Comparison of ENCODE assay signal across 14 cellular contexts in genomic region chr14:64649383-64649998, GRCh38. TPM values are rescaled to one million over a fixed set of nuclear protein-coding genes. Genes with fewer than 3 reads are reported as not detected.
DNase-seq lines count a peak whose midpoint lies in the region; ATAC-seq and TF ChIP-seq lines count a peak whose summit lies in the region.
"Had no signal": no experiment of that assay in that cellular context is flagged by ENCODE, and none has a peak within 500 bp of the region (broad histone marks: within the 10 kb centered on the region; RNA-seq: fewer than 3 reads in every experiment).

No MANE protein-coding gene starts in this region.

- no peaks in the 10 kb centered on the region for H3K36me3 ChIP-seq in gastroesophageal sphincter
- no peaks in the 10 kb centered on the region for H3K36me3 ChIP-seq in thymus (ENCODE audit: control insufficient read depth, insufficient read depth)
- H3K36me3 ChIP-seq: neural progenitor cell had no signal

- peak; percentile 27 for DNase-seq in SKM-1 treated with dmso at 0.1 percent for 144 hours (lab: John Stamatoyannopoulos, UW; ENCODE audit: unreplicated experiment)
- DNase-seq in SKM-1 (lab: John Stamatoyannopoulos, UW; ENCODE audit: unreplicated experiment), result no peak
- peak; percentile 68 for DNase-seq in NCI-H2171 treated with DMSO at 0.1 percent for 48 hours (lab: John Stamatoyannopoulos, UW)
- no peak for DNase-seq in ecto neural progenitor cell (ENCODE audit: low spot score)
- no peak for DNase-seq in GM19238 (ENCODE audit: insufficient read length, low spot score)
- no peak for DNase-seq in activated CD4-positive, alpha-beta T cell treated with anti-CD3 and anti-CD28 coated beads, Interleukin-2, amount 50 U/mL, for 4 hours
- DNase-seq: activated CD4-positive, alpha-beta T cell treated with anti-CD3 and anti-CD28 coated beads, Interleukin-2, amount 50 U/mL, for 48 hours; DND-41; glutamatergic neuron; NCI-H187 treated with DMSO at 0.1 percent for 48 hours; stimulated activated CD4-positive, alpha-beta T cell treated with anti-CD3 and anti-CD28 coated beads, Interleukin-12 subunit alpha, Interleukin-12 subunit beta, amount 100 ng/mL, for 4 hours had no signal

- ATAC-seq in gastroesophageal sphincter, result peak; percentile 43

- H3K27me3 ChIP-seq in gastroesophageal sphincter (no peaks in the 10 kb centered on the region), thymus (ENCODE audit: control insufficient read depth, insufficient read depth) (no peaks in the 10 kb centered on the region)
- H3K27me3 ChIP-seq: neural progenitor cell had no signal

- TF ChIP-seq EP300 in gastroesophageal sphincter (IDR thresholded peaks at IDR 0.05), result no peak

- no peak overlapping the region for H3K4me3 ChIP-seq in gastroesophageal sphincter
- no peak overlapping the region for H3K4me3 ChIP-seq in thymus (ENCODE audit: low read length)
- H3K4me3 ChIP-seq: neural progenitor cell had no signal

- TF ChIP-seq POLR2A in gastroesophageal sphincter (IDR thresholded peaks at IDR 0.05), result no peak

- H3K4me1 ChIP-seq in gastroesophageal sphincter (peaks cover 9 to 24% (median 10%) of the 10 kb centered on the region in 3 donors), thymus (ENCODE audit: control insufficient read depth, insufficient read depth, low read length) (no peaks in the 10 kb centered on the region)

- H3K9me3 ChIP-seq in gastroesophageal sphincter (no peaks in the 10 kb centered on the region), thymus (ENCODE audit: control insufficient read depth) (no peaks in the 10 kb centered on the region)

- 79 to 82% methylated on average over 7 to 10 of the region's 13 CpGs for WGBS in gastroesophageal sphincter (ENCODE audit: low coverage in 1 of 2), 2 donors
- WGBS in thymus, result 89% methylated on average over 13 of the region's 13 CpGs

- no peak overlapping the region for H3K27ac ChIP-seq in gastroesophageal sphincter
- peak overlapping the region; percentile 26 for H3K27ac ChIP-seq in thymus (ENCODE audit: low read depth)
- H3K27ac ChIP-seq: neural progenitor cell had no signal

- no peak for TF ChIP-seq CTCF in gastroesophageal sphincter (IDR thresholded peaks at IDR 0.05)

RNA-seq across cellular contexts. Expression of gene PLEKHG3, which starts 54.7 kb away (rescaled TPM):
- 10 to 100 TPM; 44.2 to 79.4 (median 57.7) TPM for total RNA-seq in gastroesophageal sphincter
- 8.5 TPM for polyA plus RNA-seq in thymus

Comparison
In these comparisons a context has a peak if more than half of its experiments do, and no peak if none do; other contexts are left out.
1. DNase-seq: peak in SKM-1 treated with dmso at 0.1 percent for 144 hours (single experiment) and NCI-H2171 treated with DMSO at 0.1 percent for 48 hours (single experiment); none in SKM-1 (single experiment), ecto neural progenitor cell (single experiment), GM19238 (single experiment) and activated CD4-positive, alpha-beta T cell treated with anti-CD3 and anti-CD28 coated beads, Interleukin-2, amount 50 U/mL, for 4 hours (0 of 2).